1 cellular context compared by ENCODE assay signal in genomic region chr10:101696632-101697031, GRCh38.
TF ChIP-seq lines count a peak whose summit lies in the region.

No MANE protein-coding gene starts in this region.

TF ChIP-seq in HepG2, 621 proteins besides CTCF, POLR2A, EP300 and RAD21:
- TF ChIP-seq ZFAT (CRISPR knock-in tag; conservative IDR thresholded peaks at IDR 0.05) (no peak), KAT2B (IDR thresholded peaks at IDR 0.05; ENCODE audit: borderline replicate concordance, low read depth, low read length) (peak; percentile 53)
